13 cellular contexts compared by ENCODE assay signal in genomic region chr2:200735061-200735460, GRCh38.
DNase-seq lines count a peak whose midpoint lies in the region; ATAC-seq lines count a peak whose summit lies in the region.
"Had no signal": no experiment of that assay in that cellular context is flagged by ENCODE, and none has a peak within 500 bp of the region (broad histone marks: within the 10 kb centered on the region; RNA-seq: fewer than 3 reads in every experiment).

No MANE protein-coding gene starts in this region.

- H3K9me3 ChIP-seq in T-helper 17 cell (ENCODE audit: control insufficient read depth, low read length, poor library complexity, severe bottlenecking) = no peaks in the 10 kb centered on the region
- H3K9me3 ChIP-seq: pancreas had no signal

- peaks cover 50% of the 10 kb centered on the region for H3K27me3 Mint-ChIP-seq in T-helper 17 cell

- peak; percentile 46 for DNase-seq in stimulated activated CD4-positive, alpha-beta T cell treated with anti-CD3 and anti-CD28 coated beads, Interleukin-15, amount 100 ng/mL, for 24 hours
- DNase-seq in stimulated activated CD4-positive, alpha-beta T cell treated with anti-CD3 and anti-CD28 coated beads, Interleukin-12 subunit alpha, Interleukin-12 subunit beta, amount 100 ng/mL, for 4 hours = no peak
- no peak for DNase-seq in T-helper 17 cell
- DNase-seq in hippocampal formation (lab: John Stamatoyannopoulos, UW) = peak; percentile 45 to 54
- peak; percentile 92 for DNase-seq in superior temporal gyrus (ENCODE audit: extremely low spot score)
- no peak for DNase-seq in T1000 (lab: John Stamatoyannopoulos, UW)
- DNase-seq: activated T-cell treated with anti-CD3 and anti-CD28 coated beads, Interleukin-2, amount 50 U/mL, for 4 hours; central memory CD4-positive, alpha-beta T cell; effector CD8-positive, alpha-beta T cell; GF-D8; left colon; pancreas had no signal

- ATAC-seq in T-helper 17 cell (no peak), GM19328 (IDR thresholded peaks at IDR 0.05; ENCODE audit: unreplicated experiment) (no peak)

- H3K27ac Mint-ChIP-seq in T-helper 17 cell = peak overlapping the region; percentile 29

- no peaks in the 10 kb centered on the region for H3K36me3 Mint-ChIP-seq in T-helper 17 cell (ENCODE audit: low read depth)

- no peaks in the 10 kb centered on the region for H3K4me1 Mint-ChIP-seq in T-helper 17 cell

- H3K4me3 Mint-ChIP-seq in T-helper 17 cell = no peak overlapping the region
- H3K4me3 Mint-ChIP-seq: activated T-cell treated with anti-CD3 and anti-CD28 coated beads, Interleukin-2, amount 50 U/mL, for 4 hours had no signal

Comparison
In these comparisons a context has a peak if more than half of its experiments do, and no peak if none do; other contexts are left out.
1. DNase-seq: peak in stimulated activated CD4-positive, alpha-beta T cell treated with anti-CD3 and anti-CD28 coated beads, Interleukin-15, amount 100 ng/mL, for 24 hours (single experiment), hippocampal formation (2 of 2) and superior temporal gyrus (single experiment); none in stimulated activated CD4-positive, alpha-beta T cell treated with anti-CD3 and anti-CD28 coated beads, Interleukin-12 subunit alpha, Interleukin-12 subunit beta, amount 100 ng/mL, for 4 hours (single experiment), T-helper 17 cell (0 of 3) and T1000 (single experiment).